8 cellular contexts compared by ENCODE assay signal in genomic region chr13:46052314-46053161, GRCh38. TPM values are rescaled to one million over a fixed set of nuclear protein-coding genes. Genes with fewer than 3 reads are reported as not detected.
DNase-seq lines count a peak whose midpoint lies in the region; ATAC-seq and TF ChIP-seq lines count a peak whose summit lies in the region.

Gene ZC3H13, minus strand, starts transcription at chr13:46052746. Its CDS starts 7,239 bp downstream, at chr13:46045507.

- peak within 1 kb of the TSS; percentile 97 for H3K4me3 Mint-ChIP-seq in chondrocyte (ENCODE audit: unreplicated experiment)

- peak; percentile 100 for ATAC-seq in HG03439 (IDR thresholded peaks at IDR 0.05; ENCODE audit: unreplicated experiment)

- H3K4me1 Mint-ChIP-seq in chondrocyte (ENCODE audit: low read depth), result peaks cover 39% of the 10 kb centered on the region

- TF ChIP-seq CTCF in BE2C (IDR thresholded peaks at IDR 0.05; ENCODE audit: low read depth, low read length) (peak; percentile 42), chondrocyte (IDR thresholded peaks at IDR 0.05) (peak; percentile 69), kidney epithelial cell (IDR thresholded peaks at IDR 0.05; ENCODE audit: insufficient read depth, low read length, poor library complexity, severe bottlenecking) (peak; percentile 30)

- peak within 1 kb of the TSS; percentile 96 for H3K4me3 ChIP-seq in BE2C (ENCODE audit: low read depth, low read length)
- H3K4me3 ChIP-seq in kidney epithelial cell (ENCODE audit: low read depth, low read length), result peak within 1 kb of the TSS; percentile 69

- H3K36me3 ChIP-seq in BE2C (no peaks in the 10 kb centered on the region), kidney epithelial cell (ENCODE audit: control insufficient read depth, insufficient read depth, low read length) (no peaks in the 10 kb centered on the region)

- H3K27me3 Mint-ChIP-seq in chondrocyte (ENCODE audit: low read depth), result no peaks in the 10 kb centered on the region

- H3K4me1 ChIP-seq in BE2C, result no peaks in the 10 kb centered on the region

- H3K9me3 ChIP-seq in BE2C, result no peaks in the 10 kb centered on the region

- H3K27ac Mint-ChIP-seq in chondrocyte (ENCODE audit: unreplicated experiment), result peak within 1 kb of the TSS; percentile 99

- TF ChIP-seq POLR2A in GM19193 (IDR thresholded peaks at IDR 0.05; ENCODE audit: extremely low read depth, insufficient read depth, insufficient read length), result peak; percentile 82

- DNase-seq in BE2C (peak; percentile 94), NCI-H510A treated with DMSO at 0.1 percent for 48 hours (lab: John Stamatoyannopoulos, UW) (peak; percentile 39), chondrocyte (ENCODE audit: low spot score) (peak; percentile 97), kidney epithelial cell (ENCODE audit: low read depth) (peak; percentile 88)
- DNase-seq in activated CD4-positive, alpha-beta T cell treated with anti-CD3 and anti-CD28 coated beads for 24 hours (ENCODE audit: low read depth in 2 of 2), result peak; percentile 81 to 85
- peak; percentile 88 to 89 for DNase-seq in stimulated activated CD4-positive, alpha-beta T cell treated with anti-CD3 and anti-CD28 coated beads, Interleukin-15, amount 100 ng/mL, for 48 hours (ENCODE audit: low read depth in 2 of 2)

- H3K9me3 Mint-ChIP-seq in chondrocyte (ENCODE audit: low read depth), result no peaks in the 10 kb centered on the region

- no peaks in the 10 kb centered on the region for H3K27me3 ChIP-seq in BE2C
- no peaks in the 10 kb centered on the region for H3K27me3 ChIP-seq in kidney epithelial cell (ENCODE audit: control insufficient read depth, insufficient read depth, low read length)

- no peaks in the 10 kb centered on the region for H3K36me3 Mint-ChIP-seq in chondrocyte (ENCODE audit: low read depth)

RNA-seq across cellular contexts. Expression of gene ZC3H13, which starts in this region (rescaled TPM):
- 32.1 TPM for polyA plus RNA-seq in BE2C (2012; ENCODE audit: insufficient read depth, insufficient read length, low read depth)
- total RNA-seq in chondrocyte (38.8 to 45.0 TPM (median 39.6 TPM) in 3 replicates), kidney epithelial cell (19.0 and 20.3 TPM in 2 replicates)

Comparison
In these comparisons a context has a peak if more than half of its experiments do, and no peak if none do; other contexts are left out.
1. Peak in every context shown above with its lines: DNase-seq, ATAC-seq and H3K4me3 ChIP-seq.
2. DNase-seq: peak in every context shown above with its lines; median percentile 97 in chondrocyte; 94 in BE2C; 88 in stimulated activated CD4-positive, alpha-beta T cell treated with anti-CD3 and anti-CD28 coated beads, Interleukin-15, amount 100 ng/mL, for 48 hours; 88 in kidney epithelial cell; 83 in activated CD4-positive, alpha-beta T cell treated with anti-CD3 and anti-CD28 coated beads for 24 hours; 39 in NCI-H510A treated with DMSO at 0.1 percent for 48 hours.